Comparison of ENCODE assay signal across 9 cellular contexts in the genomic region with DNA sequence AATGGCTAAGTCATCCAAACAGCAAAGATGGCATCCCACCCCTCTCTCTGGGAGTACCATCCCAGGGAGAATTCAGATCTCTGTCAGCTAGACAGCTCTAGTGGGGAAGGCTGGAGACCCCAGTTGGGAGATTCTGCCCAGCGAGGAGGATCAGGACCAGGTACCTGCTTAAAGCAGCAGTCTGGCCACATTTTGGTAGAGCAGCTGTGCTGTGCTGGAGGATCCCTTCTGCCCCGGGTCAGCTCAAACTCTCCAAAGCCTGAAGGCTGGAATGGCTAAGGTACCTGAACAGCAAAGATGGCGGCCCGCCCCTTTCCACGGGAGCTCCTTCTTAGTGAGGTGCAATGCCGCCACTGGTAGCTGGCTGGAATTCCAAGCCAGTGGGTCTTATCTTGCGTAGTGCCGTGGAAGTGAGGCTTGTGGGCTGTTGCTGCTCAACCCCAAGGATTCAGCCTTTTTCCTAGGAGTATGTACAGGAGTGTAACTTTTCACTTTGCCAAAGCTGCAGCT. TPM values are rescaled to one million over a fixed set of nuclear protein-coding genes. Genes with fewer than 3 reads are reported as not detected.
"Had no signal": no experiment of that assay in that cellular context is flagged by ENCODE, and none has a peak within 500 bp of the region (broad histone marks: within the 10 kb centered on the region; RNA-seq: fewer than 3 reads in every experiment).

No MANE protein-coding gene starts in this region.

- FAIRE-seq: H1, H54, HepG2 had no signal

- H3K4me3 ChIP-seq: GM23338 had no signal

- H3K27ac ChIP-seq: HL-60 had no signal

- DNase-seq: H9, HCEC 1CT, KBM-7 had no signal

- ATAC-seq: GM23338, HepG2 had no signal

RNA-seq across cellular contexts. Expression of gene SATL1, which starts 40.1 kb away (rescaled TPM):
- total RNA-seq: HepG2, HT1080 had no signal
- polyA plus RNA-seq: HepG2 had no signal
